In the genomic region with DNA sequence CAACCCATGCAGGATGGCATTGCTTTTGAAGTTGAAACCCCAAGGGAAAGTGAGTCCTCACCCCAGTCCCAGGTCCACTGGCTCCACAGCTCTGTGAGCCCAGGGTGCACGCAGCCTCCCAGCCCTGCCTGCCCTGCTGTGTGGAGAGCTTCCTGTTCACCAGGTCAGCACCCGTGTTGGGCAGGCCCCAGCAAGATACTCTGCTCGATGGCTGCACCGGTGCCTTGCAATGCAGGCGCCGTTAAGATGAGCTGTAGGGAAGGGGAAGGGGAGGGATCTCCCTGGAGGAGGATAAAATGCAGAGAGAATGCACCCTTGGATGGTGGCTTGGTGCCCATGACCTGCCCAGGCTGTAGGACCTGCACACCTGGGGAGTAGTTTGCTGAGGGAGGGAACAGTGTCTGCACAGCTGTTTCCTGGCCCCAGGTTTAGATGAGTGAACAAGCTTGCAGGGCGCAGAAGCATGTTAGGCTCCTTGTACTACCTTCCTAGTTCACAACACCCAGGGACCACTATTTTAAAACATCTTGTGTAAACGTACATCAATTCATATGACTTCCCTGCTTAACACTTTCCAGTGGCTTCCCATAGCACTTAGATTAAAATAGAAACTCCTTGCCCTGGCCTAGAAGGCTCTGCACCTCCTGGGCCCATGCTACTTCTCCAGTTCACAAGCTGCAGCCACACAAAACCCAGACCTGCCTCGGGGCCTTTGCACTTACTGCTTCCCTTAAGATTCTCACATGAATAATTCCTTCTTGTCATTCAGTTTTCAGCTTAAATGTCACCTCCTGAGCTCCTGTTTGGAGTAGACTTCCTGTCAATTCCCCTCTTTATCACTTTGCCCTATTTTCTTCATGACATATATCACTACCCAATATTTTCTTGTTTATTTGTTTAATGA, we compare ENCODE assay signal across 1 cellular context.
TF ChIP-seq lines count a peak whose summit lies in the region.

No MANE protein-coding gene starts in this region.

TF ChIP-seq in GM12891, 5 proteins besides CTCF, POLR2A, EP300 and RAD21:
- no peak for TF ChIP-seq POLR2AphosphoS5 (IDR thresholded peaks at IDR 0.05; ENCODE audit: low read depth, low read length)
- no peak for TF ChIP-seq PAX5 (IDR thresholded peaks at IDR 0.05; ENCODE audit: insufficient read depth, low read length, severe bottlenecking)
- no peak for TF ChIP-seq TAF1 (IDR thresholded peaks at IDR 0.05; ENCODE audit: low read depth, low read length)
- no peak for TF ChIP-seq POU2F2 (IDR thresholded peaks at IDR 0.05; ENCODE audit: low read depth, low read length)
- TF ChIP-seq SPI1 (IDR thresholded peaks at IDR 0.05; ENCODE audit: low read depth, low read length) = no peak
